In genomic region chr9:129177791-129178578, GRCh38 we compare ENCODE assay signal across 1 cellular context.
TF ChIP-seq lines count a peak whose summit lies in the region.

Gene IER5L (minus strand): TSS chr9:129178261. CDS start chr9:129178052, 209 bp downstream.

TF ChIP-seq in K562, 482 proteins besides CTCF, POLR2A, EP300 and RAD21 (continued from another document):
- TF ChIP-seq MLLT1 (IDR thresholded peaks at IDR 0.05) (peak in 1 of 2 experiments; percentile 39; a peak in 1 of 4 replicates), DMBX1 (CRISPR knock-in tag; IDR thresholded peaks at IDR 0.05; ENCODE audit: borderline replicate concordance) (no peak), ZNF644 (tag; IDR thresholded peaks at IDR 0.05; ENCODE audit: low read depth) (no peak), SP1 (CRISPR knock-in tag; IDR thresholded peaks at IDR 0.05) (peak; percentile 92), PTTG1 (tag; IDR thresholded peaks at IDR 0.05; ENCODE audit: low read depth) (no peak), NR2F6 (CRISPR knock-in tag; IDR thresholded peaks at IDR 0.05) (0 out of 2 replicates have a peak, but pooled peaks have one; percentile 45), PHB2 (IDR thresholded peaks at IDR 0.05; ENCODE audit: low read depth) (no peak), RHOXF2B (CRISPR knock-in tag; conservative IDR thresholded peaks at IDR 0.05) (no peak), ZNF79 (CRISPR knock-in tag; IDR thresholded peaks at IDR 0.05; ENCODE audit: low read depth) (no peak), ZFX (CRISPR knock-in tag; IDR thresholded peaks at IDR 0.05) (peak; percentile 72), HMG20A (CRISPR knock-in tag; conservative IDR thresholded peaks at IDR 0.05) (no peak), ATF7 (IDR thresholded peaks at IDR 0.05) (peak; percentile 52), HNRNPL (IDR thresholded peaks at IDR 0.05; ENCODE audit: low read depth, low read length) (peak; percentile 67; the same call in 1 of the 2 replicates), ID3 (CRISPR knock-in tag; IDR thresholded peaks at IDR 0.05) (no peak), ID3 (tag; IDR thresholded peaks at IDR 0.05) (peak; percentile 74), MYBL2 (IDR thresholded peaks at IDR 0.05; ENCODE audit: low read depth) (peak; percentile 69), MYBL2 (CRISPR knock-in tag; IDR thresholded peaks at IDR 0.05; ENCODE audit: borderline replicate concordance) (no peak), PREB (CRISPR knock-in tag; IDR thresholded peaks at IDR 0.05) (peak; percentile 87; the same call in 1 of the 2 replicates), HNRNPH1 (optimal IDR thresholded peaks at IDR 0.05; ENCODE audit: low read depth, low read length) (no peak), DNMT1 (IDR thresholded peaks at IDR 0.05) (no peak), PTRF (tag; IDR thresholded peaks at IDR 0.05) (no peak), ZNF584 (CRISPR knock-in tag; IDR thresholded peaks at IDR 0.05; ENCODE audit: low read depth) (no peak), CEBPZ (IDR thresholded peaks at IDR 0.05; ENCODE audit: borderline replicate concordance, low read depth, low read length) (peak; percentile 38; the same call in 1 of the 2 replicates), TRIM28 (IDR thresholded peaks at IDR 0.05) (no peak), SMAD1 (IDR thresholded peaks at IDR 0.05; ENCODE audit: low read depth, low read length, partially characterized antibody) (peak; percentile 60), OTX1 (CRISPR knock-in tag; IDR thresholded peaks at IDR 0.05) (no peak), RBFOX2 (IDR thresholded peaks at IDR 0.05; ENCODE audit: low read depth, low read length) (peak; percentile 100), NONO (IDR thresholded peaks at IDR 0.05; ENCODE audit: low read depth in 2 of 2, low read length in 1 of 2) (peak; percentile 14 to 99; a peak in 2 of 4 replicates), TBP (optimal IDR thresholded peaks at IDR 0.05; ENCODE audit: low read depth, low read length) (peak; percentile 99), ZNF431 (CRISPR knock-in tag; IDR thresholded peaks at IDR 0.05) (no peak), SRF (CRISPR knock-in tag; IDR thresholded peaks at IDR 0.05) (0 out of 4 replicates have a peak, but pooled peaks of 1 of the 2 experiments have one; percentile 5), PRPF4 (IDR thresholded peaks at IDR 0.05; ENCODE audit: insufficient read depth, low read depth, low read length, poor library complexity, severe bottlenecking) (peak; percentile 82), MCM5 (IDR thresholded peaks at IDR 0.05; ENCODE audit: low read depth) (no peak)
- TF ChIP-seq, protein P1, sequence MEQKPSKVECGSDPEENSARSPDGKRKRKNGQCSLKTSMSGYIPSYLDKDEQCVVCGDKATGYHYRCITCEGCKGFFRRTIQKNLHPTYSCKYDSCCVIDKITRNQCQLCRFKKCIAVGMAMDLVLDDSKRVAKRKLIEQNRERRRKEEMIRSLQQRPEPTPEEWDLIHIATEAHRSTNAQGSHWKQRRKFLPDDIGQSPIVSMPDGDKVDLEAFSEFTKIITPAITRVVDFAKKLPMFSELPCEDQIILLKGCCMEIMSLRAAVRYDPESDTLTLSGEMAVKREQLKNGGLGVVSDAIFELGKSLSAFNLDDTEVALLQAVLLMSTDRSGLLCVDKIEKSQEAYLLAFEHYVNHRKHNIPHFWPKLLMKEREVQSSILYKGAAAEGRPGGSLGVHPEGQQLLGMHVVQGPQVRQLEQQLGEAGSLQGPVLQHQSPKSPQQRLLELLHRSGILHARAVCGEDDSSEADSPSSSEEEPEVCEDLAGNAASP (IDR thresholded peaks at IDR 0.05) = no peak
- TF ChIP-seq, protein P2, sequence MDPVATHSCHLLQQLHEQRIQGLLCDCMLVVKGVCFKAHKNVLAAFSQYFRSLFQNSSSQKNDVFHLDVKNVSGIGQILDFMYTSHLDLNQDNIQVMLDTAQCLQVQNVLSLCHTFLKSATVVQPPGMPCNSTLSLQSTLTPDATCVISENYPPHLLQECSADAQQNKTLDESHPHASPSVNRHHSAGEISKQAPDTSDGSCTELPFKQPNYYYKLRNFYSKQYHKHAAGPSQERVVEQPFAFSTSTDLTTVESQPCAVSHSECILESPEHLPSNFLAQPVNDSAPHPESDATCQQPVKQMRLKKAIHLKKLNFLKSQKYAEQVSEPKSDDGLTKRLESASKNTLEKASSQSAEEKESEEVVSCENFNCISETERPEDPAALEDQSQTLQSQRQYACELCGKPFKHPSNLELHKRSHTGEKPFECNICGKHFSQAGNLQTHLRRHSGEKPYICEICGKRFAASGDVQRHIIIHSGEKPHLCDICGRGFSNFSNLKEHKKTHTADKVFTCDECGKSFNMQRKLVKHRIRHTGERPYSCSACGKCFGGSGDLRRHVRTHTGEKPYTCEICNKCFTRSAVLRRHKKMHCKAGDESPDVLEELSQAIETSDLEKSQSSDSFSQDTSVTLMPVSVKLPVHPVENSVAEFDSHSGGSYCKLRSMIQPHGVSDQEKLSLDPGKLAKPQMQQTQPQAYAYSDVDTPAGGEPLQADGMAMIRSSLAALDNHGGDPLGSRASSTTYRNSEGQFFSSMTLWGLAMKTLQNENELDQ (CRISPR knock-in tag; IDR thresholded peaks at IDR 0.05; ENCODE audit: borderline replicate concordance) = no peak
- TF ChIP-seq, protein P3, sequence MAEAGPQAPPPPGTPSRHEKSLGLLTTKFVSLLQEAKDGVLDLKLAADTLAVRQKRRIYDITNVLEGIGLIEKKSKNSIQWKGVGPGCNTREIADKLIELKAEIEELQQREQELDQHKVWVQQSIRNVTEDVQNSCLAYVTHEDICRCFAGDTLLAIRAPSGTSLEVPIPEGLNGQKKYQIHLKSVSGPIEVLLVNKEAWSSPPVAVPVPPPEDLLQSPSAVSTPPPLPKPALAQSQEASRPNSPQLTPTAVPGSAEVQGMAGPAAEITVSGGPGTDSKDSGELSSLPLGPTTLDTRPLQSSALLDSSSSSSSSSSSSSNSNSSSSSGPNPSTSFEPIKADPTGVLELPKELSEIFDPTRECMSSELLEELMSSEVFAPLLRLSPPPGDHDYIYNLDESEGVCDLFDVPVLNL (CRISPR knock-in tag; IDR thresholded peaks at IDR 0.05; ENCODE audit: low read depth) = peak; percentile 91; the same call in 1 of the 2 replicates
- TF ChIP-seq, protein P4, sequence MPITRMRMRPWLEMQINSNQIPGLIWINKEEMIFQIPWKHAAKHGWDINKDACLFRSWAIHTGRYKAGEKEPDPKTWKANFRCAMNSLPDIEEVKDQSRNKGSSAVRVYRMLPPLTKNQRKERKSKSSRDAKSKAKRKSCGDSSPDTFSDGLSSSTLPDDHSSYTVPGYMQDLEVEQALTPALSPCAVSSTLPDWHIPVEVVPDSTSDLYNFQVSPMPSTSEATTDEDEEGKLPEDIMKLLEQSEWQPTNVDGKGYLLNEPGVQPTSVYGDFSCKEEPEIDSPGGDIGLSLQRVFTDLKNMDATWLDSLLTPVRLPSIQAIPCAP (CRISPR knock-in tag; IDR thresholded peaks at IDR 0.05; ENCODE audit: borderline replicate concordance) = no peak
- TF ChIP-seq, protein P5, sequence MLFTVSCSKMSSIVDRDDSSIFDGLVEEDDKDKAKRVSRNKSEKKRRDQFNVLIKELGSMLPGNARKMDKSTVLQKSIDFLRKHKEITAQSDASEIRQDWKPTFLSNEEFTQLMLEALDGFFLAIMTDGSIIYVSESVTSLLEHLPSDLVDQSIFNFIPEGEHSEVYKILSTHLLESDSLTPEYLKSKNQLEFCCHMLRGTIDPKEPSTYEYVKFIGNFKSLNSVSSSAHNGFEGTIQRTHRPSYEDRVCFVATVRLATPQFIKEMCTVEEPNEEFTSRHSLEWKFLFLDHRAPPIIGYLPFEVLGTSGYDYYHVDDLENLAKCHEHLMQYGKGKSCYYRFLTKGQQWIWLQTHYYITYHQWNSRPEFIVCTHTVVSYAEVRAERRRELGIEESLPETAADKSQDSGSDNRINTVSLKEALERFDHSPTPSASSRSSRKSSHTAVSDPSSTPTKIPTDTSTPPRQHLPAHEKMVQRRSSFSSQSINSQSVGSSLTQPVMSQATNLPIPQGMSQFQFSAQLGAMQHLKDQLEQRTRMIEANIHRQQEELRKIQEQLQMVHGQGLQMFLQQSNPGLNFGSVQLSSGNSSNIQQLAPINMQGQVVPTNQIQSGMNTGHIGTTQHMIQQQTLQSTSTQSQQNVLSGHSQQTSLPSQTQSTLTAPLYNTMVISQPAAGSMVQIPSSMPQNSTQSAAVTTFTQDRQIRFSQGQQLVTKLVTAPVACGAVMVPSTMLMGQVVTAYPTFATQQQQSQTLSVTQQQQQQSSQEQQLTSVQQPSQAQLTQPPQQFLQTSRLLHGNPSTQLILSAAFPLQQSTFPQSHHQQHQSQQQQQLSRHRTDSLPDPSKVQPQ (CRISPR knock-in tag; IDR thresholded peaks at IDR 0.05; ENCODE audit: borderline replicate concordance) = no peak
- TF ChIP-seq, protein P6, sequence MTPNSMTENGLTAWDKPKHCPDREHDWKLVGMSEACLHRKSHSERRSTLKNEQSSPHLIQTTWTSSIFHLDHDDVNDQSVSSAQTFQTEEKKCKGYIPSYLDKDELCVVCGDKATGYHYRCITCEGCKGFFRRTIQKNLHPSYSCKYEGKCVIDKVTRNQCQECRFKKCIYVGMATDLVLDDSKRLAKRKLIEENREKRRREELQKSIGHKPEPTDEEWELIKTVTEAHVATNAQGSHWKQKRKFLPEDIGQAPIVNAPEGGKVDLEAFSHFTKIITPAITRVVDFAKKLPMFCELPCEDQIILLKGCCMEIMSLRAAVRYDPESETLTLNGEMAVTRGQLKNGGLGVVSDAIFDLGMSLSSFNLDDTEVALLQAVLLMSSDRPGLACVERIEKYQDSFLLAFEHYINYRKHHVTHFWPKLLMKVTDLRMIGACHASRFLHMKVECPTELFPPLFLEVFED (CRISPR knock-in tag; conservative IDR thresholded peaks at IDR 0.05) = no peak
